1 cellular context compared by ENCODE assay signal in the genomic region with DNA sequence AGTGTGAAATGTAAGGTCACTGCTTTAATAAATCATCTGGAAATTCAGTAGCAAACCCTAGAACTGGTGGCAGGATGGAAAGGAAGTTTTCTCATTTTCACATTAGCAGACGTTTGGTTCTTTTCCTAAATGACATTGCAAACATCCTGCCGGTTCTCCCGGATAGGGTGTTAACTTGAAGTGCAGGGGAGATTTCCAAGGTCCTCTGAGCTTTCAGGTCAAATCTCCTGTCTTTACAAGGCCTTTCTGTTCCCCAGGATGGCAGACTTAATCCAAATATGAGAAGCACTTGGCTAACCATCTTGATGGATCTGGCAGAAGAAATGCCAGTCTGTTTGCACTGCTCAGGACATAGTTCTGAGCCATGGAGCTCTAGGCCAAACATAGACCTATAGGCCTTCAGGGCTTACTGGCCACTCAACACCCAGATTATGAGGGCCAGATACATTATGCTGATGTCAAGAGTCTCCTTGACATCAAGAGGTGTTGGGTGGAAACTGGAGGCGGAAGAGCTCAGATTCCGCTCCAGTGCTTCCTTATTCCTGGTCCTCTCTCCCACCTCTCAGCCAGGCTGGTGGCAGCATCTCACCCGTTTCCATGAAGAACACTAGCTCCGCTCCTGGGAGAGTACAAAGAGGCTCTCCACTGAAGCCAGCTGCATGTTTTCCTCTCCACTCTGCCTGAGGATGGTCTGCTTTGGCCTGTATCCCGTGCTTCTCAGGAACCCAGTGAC.
TF ChIP-seq lines count a peak whose summit lies in the region.

No MANE protein-coding gene starts in this region.

TF ChIP-seq in HepG2, 621 proteins besides CTCF, POLR2A, EP300 and RAD21 (continued from another document):
- TF ChIP-seq TMF1 (CRISPR knock-in tag; IDR thresholded peaks at IDR 0.05; ENCODE audit: low read depth) (no peak), ZNF3 (CRISPR knock-in tag; IDR thresholded peaks at IDR 0.05) (no peak), NFRKB (IDR thresholded peaks at IDR 0.05) (no peak), NFE2L1 (CRISPR knock-in tag; IDR thresholded peaks at IDR 0.05; ENCODE audit: borderline replicate concordance) (no peak), ZNF646 (CRISPR knock-in tag; IDR thresholded peaks at IDR 0.05) (no peak), ETV6 (CRISPR knock-in tag; conservative IDR thresholded peaks at IDR 0.05) (no peak), SPEN (CRISPR knock-in tag; IDR thresholded peaks at IDR 0.05; ENCODE audit: low read depth) (no peak), GABPB1 (CRISPR knock-in tag; IDR thresholded peaks at IDR 0.05) (no peak), RARA (CRISPR knock-in tag; IDR thresholded peaks at IDR 0.05) (no peak), ZFP1 (CRISPR knock-in tag; IDR thresholded peaks at IDR 0.05) (no peak), REST (IDR thresholded peaks at IDR 0.05; ENCODE audit: borderline replicate concordance in 1 of 2, low read depth in 1 of 2, low read length in 2 of 2) (no peak)
- TF ChIP-seq, protein P1, sequence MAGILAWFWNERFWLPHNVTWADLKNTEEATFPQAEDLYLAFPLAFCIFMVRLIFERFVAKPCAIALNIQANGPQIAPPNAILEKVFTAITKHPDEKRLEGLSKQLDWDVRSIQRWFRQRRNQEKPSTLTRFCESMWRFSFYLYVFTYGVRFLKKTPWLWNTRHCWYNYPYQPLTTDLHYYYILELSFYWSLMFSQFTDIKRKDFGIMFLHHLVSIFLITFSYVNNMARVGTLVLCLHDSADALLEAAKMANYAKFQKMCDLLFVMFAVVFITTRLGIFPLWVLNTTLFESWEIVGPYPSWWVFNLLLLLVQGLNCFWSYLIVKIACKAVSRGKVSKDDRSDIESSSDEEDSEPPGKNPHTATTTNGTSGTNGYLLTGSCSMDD (CRISPR knock-in tag; IDR thresholded peaks at IDR 0.05) = no peak
- TF ChIP-seq, protein P2, sequence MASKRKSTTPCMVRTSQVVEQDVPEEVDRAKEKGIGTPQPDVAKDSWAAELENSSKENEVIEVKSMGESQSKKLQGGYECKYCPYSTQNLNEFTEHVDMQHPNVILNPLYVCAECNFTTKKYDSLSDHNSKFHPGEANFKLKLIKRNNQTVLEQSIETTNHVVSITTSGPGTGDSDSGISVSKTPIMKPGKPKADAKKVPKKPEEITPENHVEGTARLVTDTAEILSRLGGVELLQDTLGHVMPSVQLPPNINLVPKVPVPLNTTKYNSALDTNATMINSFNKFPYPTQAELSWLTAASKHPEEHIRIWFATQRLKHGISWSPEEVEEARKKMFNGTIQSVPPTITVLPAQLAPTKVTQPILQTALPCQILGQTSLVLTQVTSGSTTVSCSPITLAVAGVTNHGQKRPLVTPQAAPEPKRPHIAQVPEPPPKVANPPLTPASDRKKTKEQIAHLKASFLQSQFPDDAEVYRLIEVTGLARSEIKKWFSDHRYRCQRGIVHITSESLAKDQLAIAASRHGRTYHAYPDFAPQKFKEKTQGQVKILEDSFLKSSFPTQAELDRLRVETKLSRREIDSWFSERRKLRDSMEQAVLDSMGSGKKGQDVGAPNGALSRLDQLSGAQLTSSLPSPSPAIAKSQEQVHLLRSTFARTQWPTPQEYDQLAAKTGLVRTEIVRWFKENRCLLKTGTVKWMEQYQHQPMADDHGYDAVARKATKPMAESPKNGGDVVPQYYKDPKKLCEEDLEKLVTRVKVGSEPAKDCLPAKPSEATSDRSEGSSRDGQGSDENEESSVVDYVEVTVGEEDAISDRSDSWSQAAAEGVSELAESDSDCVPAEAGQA (IDR thresholded peaks at IDR 0.05; ENCODE audit: low read depth) = no peak
- TF ChIP-seq, protein P2 (CRISPR knock-in tag; IDR thresholded peaks at IDR 0.05; ENCODE audit: borderline replicate concordance) = no peak
